Comparison of ENCODE assay signal across 8 cellular contexts in the genomic region with DNA sequence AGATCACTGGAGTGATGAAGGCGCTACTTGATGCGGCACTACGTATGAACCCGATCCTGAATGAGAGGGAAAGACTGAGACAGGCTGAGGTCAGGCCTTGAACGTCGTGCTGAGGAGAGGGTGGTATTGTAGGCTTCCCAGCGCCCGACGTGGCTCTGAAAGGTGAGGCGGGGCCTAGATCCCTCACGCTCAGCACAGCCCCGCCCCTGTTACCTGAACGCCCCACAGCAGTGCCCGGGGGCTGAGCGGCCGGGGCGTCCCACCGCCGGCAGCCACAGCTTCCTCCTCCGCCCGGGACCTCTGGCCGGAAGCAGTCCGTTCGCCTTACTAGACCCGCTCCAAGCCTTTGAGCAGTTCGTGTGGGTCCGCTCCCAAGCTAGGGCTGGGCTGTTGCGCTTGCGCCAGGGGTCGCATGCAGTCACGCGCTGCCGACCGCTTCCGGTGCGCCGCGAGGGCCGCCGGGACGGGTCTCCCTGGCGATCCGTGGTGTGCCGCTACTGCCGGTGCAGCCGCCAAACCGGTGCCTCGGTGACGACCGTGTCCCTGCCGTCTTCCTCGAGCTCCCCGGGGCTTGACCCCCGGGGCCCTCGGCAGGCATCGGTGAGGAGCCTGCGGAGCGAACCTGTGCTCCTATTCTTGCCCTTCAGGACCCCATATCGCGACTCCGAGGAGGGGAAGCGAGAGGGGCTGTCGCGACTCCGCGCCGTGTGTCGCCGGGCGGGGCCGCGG. TPM values are rescaled to one million over a fixed set of nuclear protein-coding genes. Genes with fewer than 3 reads are reported as not detected.
A peak's percentile ranks its signal among the peaks of the same experiment; 100 is the strongest.
DNase-seq lines count a peak whose midpoint lies in the region; ATAC-seq lines count a peak whose summit lies in the region.

A gene with protein sequence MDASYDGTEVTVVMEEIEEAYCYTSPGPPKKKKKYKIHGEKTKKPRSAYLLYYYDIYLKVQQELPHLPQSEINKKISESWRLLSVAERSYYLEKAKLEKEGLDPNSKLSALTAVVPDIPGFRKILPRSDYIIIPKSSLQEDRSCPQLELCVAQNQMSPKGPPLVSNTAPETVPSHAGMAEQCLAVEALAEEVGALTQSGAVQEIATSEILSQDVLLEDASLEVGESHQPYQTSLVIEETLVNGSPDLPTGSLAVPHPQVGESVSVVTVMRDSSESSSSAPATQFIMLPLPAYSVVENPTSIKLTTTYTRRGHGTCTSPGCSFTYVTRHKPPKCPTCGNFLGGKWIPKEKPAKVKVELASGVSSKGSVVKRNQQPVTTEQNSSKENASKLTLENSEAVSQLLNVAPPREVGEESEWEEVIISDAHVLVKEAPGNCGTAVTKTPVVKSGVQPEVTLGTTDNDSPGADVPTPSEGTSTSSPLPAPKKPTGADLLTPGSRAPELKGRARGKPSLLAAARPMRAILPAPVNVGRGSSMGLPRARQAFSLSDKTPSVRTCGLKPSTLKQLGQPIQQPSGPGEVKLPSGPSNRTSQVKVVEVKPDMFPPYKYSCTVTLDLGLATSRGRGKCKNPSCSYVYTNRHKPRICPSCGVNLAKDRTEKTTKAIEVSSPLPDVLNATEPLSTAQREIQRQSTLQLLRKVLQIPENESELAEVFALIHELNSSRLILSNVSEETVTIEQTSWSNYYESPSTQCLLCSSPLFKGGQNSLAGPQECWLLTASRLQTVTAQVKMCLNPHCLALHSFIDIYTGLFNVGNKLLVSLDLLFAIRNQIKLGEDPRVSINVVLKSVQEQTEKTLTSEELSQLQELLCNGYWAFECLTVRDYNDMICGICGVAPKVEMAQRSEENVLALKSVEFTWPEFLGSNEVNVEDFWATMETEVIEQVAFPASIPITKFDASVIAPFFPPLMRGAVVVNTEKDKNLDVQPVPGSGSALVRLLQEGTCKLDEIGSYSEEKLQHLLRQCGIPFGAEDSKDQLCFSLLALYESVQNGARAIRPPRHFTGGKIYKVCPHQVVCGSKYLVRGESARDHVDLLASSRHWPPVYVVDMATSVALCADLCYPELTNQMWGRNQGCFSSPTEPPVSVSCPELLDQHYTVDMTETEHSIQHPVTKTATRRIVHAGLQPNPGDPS (N-terminal part only) (plus strand): TSS at position 479 of the 729 bp plus-strand sequence. CDS start 4,114 bp downstream, outside the sequence.
TSS of gene TIGD6 (minus strand) at position 394 of the 729 bp plus-strand sequence. CDS start 4,306 bp downstream, outside the sequence.

- peaks cover 36% of the 10 kb centered on the region for H3K4me1 Mint-ChIP-seq in activated T-helper 2 cell treated with anti-CD3 and anti-CD28 coated beads, Interferon-gamma antibody, Interleukin-2, Interleukin-4, amounts not matched to agents 10 μg/mL and 5 μg/mL and 100 μg/mL, durations not matched to agents 14 hours and 24 hours and 36 hours (ENCODE audit: low read depth)
- peaks cover 36 to 39% of the 10 kb centered on the region in 2 donors for H3K4me1 Mint-ChIP-seq in natural killer cell treated with Interleukin-12 subunit alpha and Interleukin-12 subunit beta and Interleukin-15 and Interleukin-18, amount 100 ng/mL, for 72 hours (ENCODE audit: low read depth in 2 of 2)

- DNase-seq in EL (peak; percentile 96), GOT3 (lab: John Stamatoyannopoulos, UW) (peak; percentile 90), LHCN-M2 (ENCODE audit: low read depth) (peak; percentile 92), RPMI7951 (ENCODE audit: low read depth) (peak; percentile 89), fibroblast of peridontal ligament (ENCODE audit: extremely low read depth) (peak; percentile 93)
- DNase-seq in activated T-helper 2 cell treated with anti-CD3 and anti-CD28 coated beads, Interferon-gamma antibody, Interleukin-2, Interleukin-4, amounts not matched to agents 10 μg/mL and 5 μg/mL and 100 μg/mL, durations not matched to agents 14 hours and 24 hours and 36 hours (ENCODE audit: low spot score): peak; percentile 84
- DNase-seq in natural killer cell treated with Interleukin-12 subunit alpha and Interleukin-12 subunit beta and Interleukin-15 and Interleukin-18, amount 100 ng/mL, for 72 hours (ENCODE audit: low spot score): peak; percentile 96
- DNase-seq in stimulated activated naive CD4-positive, alpha-beta T cell treated with Interleukin-2 at 50 U/mL for 16 hours (lab: John Stamatoyannopoulos, UW): peak; percentile 91

- no peaks in the 10 kb centered on the region for H3K9me3 Mint-ChIP-seq in activated T-helper 2 cell treated with anti-CD3 and anti-CD28 coated beads, Interferon-gamma antibody, Interleukin-2, Interleukin-4, amounts not matched to agents 10 μg/mL and 5 μg/mL and 100 μg/mL, durations not matched to agents 14 hours and 24 hours and 36 hours
- H3K9me3 Mint-ChIP-seq in natural killer cell treated with Interleukin-12 subunit alpha and Interleukin-12 subunit beta and Interleukin-15 and Interleukin-18, amount 100 ng/mL, for 72 hours: no peaks in the 10 kb centered on the region

- H3K4me3 Mint-ChIP-seq in activated T-helper 2 cell treated with anti-CD3 and anti-CD28 coated beads, Interferon-gamma antibody, Interleukin-2, Interleukin-4, amounts not matched to agents 10 μg/mL and 5 μg/mL and 100 μg/mL, durations not matched to agents 14 hours and 24 hours and 36 hours (ENCODE audit: low read depth): peak within 1 kb of the TSS; percentile 96
- peak within 1 kb of the TSS; percentile 91 for H3K4me3 Mint-ChIP-seq in natural killer cell treated with Interleukin-12 subunit alpha and Interleukin-12 subunit beta and Interleukin-15 and Interleukin-18, amount 100 ng/mL, for 72 hours

- no peaks in the 10 kb centered on the region for H3K27me3 Mint-ChIP-seq in activated T-helper 2 cell treated with anti-CD3 and anti-CD28 coated beads, Interferon-gamma antibody, Interleukin-2, Interleukin-4, amounts not matched to agents 10 μg/mL and 5 μg/mL and 100 μg/mL, durations not matched to agents 14 hours and 24 hours and 36 hours (ENCODE audit: low read depth)
- H3K27me3 Mint-ChIP-seq in natural killer cell treated with Interleukin-12 subunit alpha and Interleukin-12 subunit beta and Interleukin-15 and Interleukin-18, amount 100 ng/mL, for 72 hours: no peaks in the 10 kb centered on the region

- intact Hi-C loops in activated T-helper 2 cell treated with anti-CD3 and anti-CD28 coated beads, Interferon-gamma antibody, Interleukin-2, Interleukin-4, amounts not matched to agents 10 μg/mL and 5 μg/mL and 100 μg/mL, durations not matched to agents 14 hours and 24 hours and 36 hours (cut with micrococcal nuclease): loop anchor here (1.0 to 5.0 kb wide), 8 partner anchors 41 to 656 kb away; partner anchors contain the start of genes CD74, CSNK1A1, GRPEL2 and PPARGC1B

- peaks cover 22% of the 10 kb centered on the region for H3K36me3 Mint-ChIP-seq in activated T-helper 2 cell treated with anti-CD3 and anti-CD28 coated beads, Interferon-gamma antibody, Interleukin-2, Interleukin-4, amounts not matched to agents 10 μg/mL and 5 μg/mL and 100 μg/mL, durations not matched to agents 14 hours and 24 hours and 36 hours (ENCODE audit: low read depth)
- peaks cover 7% of the 10 kb centered on the region for H3K36me3 Mint-ChIP-seq in natural killer cell treated with Interleukin-12 subunit alpha and Interleukin-12 subunit beta and Interleukin-15 and Interleukin-18, amount 100 ng/mL, for 72 hours

- H3K27ac Mint-ChIP-seq in activated T-helper 2 cell treated with anti-CD3 and anti-CD28 coated beads, Interferon-gamma antibody, Interleukin-2, Interleukin-4, amounts not matched to agents 10 μg/mL and 5 μg/mL and 100 μg/mL, durations not matched to agents 14 hours and 24 hours and 36 hours: peak within 1 kb of the TSS; percentile 95
- H3K27ac Mint-ChIP-seq in natural killer cell treated with Interleukin-12 subunit alpha and Interleukin-12 subunit beta and Interleukin-15 and Interleukin-18, amount 100 ng/mL, for 72 hours: peak within 1 kb of the TSS; percentile 80 to 90

- ATAC-seq in natural killer cell treated with Interleukin-12 subunit alpha and Interleukin-12 subunit beta and Interleukin-15 and Interleukin-18, amount 100 ng/mL, for 72 hours: peak; percentile 94 to 97

RNA-seq across cellular contexts. Expression of the first gene that starts in this region (rescaled TPM):
- 49.6 and 57.9 TPM in 2 replicates for total RNA-seq in LHCN-M2 (2014; rRNA removed)
- polyA plus RNA-seq in LHCN-M2 (2012): 30.8 TPM
- 28.1 and 28.4 TPM in 2 replicates for total RNA-seq in RPMI7951 (2014; rRNA removed; shearing (Covaris generic))
- total RNA-seq in activated T-helper 2 cell treated with anti-CD3 and anti-CD28 coated beads, Interferon-gamma antibody, Interleukin-2, Interleukin-4, amounts not matched to agents 10 μg/mL and 5 μg/mL and 100 μg/mL, durations not matched to agents 14 hours and 24 hours and 36 hours: 39.6 and 42.2 TPM in 2 replicates
- total RNA-seq in natural killer cell treated with Interleukin-12 subunit alpha and Interleukin-12 subunit beta and Interleukin-15 and Interleukin-18, amount 100 ng/mL, for 72 hours: 10 to 100 TPM; 47.5 to 76.7 TPM

RNA-seq across cellular contexts. Expression of gene TIGD6, which starts in this region (rescaled TPM):
- 5.6 and 6.9 TPM in 2 replicates for total RNA-seq in LHCN-M2 (2014; rRNA removed)
- 6.2 TPM for polyA plus RNA-seq in LHCN-M2 (2012)
- 4.4 and 7.0 TPM in 2 replicates for total RNA-seq in RPMI7951 (2014; rRNA removed; shearing (Covaris generic))
- 2.4 and 2.6 TPM in 2 replicates for total RNA-seq in activated T-helper 2 cell treated with anti-CD3 and anti-CD28 coated beads, Interferon-gamma antibody, Interleukin-2, Interleukin-4, amounts not matched to agents 10 μg/mL and 5 μg/mL and 100 μg/mL, durations not matched to agents 14 hours and 24 hours and 36 hours
- 1 to 10 TPM; 2.4 to 2.7 TPM for total RNA-seq in natural killer cell treated with Interleukin-12 subunit alpha and Interleukin-12 subunit beta and Interleukin-15 and Interleukin-18, amount 100 ng/mL, for 72 hours

Comparison
In these comparisons a context has a peak if more than half of its experiments do, and no peak if none do; other contexts are left out.
1. Peak in every context shown above with its lines: DNase-seq and ATAC-seq.